Comparison of ENCODE assay signal across 1 cellular context in the genomic region with DNA sequence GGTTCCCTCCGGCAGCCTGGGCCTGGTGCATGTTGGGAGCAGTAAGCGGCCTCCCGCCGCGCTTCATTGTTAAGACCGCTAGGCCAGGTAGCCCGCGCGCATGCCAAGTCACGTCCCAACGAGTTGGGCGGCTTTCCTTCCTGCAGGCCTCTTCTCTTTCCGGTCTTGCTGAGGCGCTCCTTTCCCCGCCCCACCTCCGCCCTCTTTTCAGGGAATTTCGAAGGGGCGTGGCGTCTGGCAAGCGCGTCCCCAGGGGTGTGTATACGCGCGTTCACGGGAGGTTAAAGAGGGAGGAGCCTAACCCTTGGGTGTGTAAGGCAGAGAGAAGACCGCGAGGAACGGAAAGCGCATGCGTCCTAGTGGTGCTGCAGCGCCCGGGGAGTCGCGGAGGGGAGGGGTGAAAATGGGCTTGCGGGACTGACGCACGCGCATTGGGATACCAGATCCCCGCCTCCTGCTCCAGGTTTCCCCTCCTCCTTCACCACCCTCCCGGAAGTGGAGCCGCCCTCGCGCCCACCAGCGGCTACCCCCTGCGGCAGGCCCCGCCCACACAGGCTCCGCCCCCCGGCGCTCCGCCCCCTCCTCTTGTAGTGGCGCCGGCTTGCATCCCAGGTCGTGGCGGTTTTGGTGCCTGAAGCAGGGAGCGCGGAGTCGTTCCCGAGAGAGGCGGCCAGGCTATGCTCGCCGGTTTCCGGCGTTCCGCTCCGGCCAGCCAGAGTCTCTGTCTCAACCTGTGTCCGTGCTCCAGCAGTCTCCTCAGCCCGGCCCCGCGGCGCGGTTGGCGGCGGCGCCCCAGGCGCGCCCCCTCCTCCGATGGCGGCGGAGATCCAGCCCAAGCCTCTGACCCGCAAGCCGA.
TF ChIP-seq lines count a peak whose summit lies in the region.

A gene with protein sequence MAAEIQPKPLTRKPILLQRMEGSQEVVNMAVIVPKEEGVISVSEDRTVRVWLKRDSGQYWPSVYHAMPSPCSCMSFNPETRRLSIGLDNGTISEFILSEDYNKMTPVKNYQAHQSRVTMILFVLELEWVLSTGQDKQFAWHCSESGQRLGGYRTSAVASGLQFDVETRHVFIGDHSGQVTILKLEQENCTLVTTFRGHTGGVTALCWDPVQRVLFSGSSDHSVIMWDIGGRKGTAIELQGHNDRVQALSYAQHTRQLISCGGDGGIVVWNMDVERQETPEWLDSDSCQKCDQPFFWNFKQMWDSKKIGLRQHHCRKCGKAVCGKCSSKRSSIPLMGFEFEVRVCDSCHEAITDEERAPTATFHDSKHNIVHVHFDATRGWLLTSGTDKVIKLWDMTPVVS (plus strand): TSS at position 588 of the 856 bp plus-strand sequence. CDS start 226 bp downstream, at position 814.

TF ChIP-seq in H1, 55 proteins besides CTCF, POLR2A, EP300 and RAD21:
- TF ChIP-seq SIN3A (conservative IDR thresholded peaks at IDR 0.05 in 1 of 2, IDR thresholded peaks at IDR 0.05 in 1 of 2; ENCODE audit: low read depth in 1 of 2, low read length in 2 of 2), result peak; percentile 51 to 61; a peak in 1 of 4 replicates
- peak; percentile 90 for TF ChIP-seq PHF8 (conservative IDR thresholded peaks at IDR 0.05; ENCODE audit: low read depth, low read length)
- TF ChIP-seq CHD2 (IDR thresholded peaks at IDR 0.05; ENCODE audit: low read length), result no peak
- peak; percentile 67 for TF ChIP-seq SP1 (IDR thresholded peaks at IDR 0.05; ENCODE audit: low read depth, low read length)
- TF ChIP-seq, protein P1, sequence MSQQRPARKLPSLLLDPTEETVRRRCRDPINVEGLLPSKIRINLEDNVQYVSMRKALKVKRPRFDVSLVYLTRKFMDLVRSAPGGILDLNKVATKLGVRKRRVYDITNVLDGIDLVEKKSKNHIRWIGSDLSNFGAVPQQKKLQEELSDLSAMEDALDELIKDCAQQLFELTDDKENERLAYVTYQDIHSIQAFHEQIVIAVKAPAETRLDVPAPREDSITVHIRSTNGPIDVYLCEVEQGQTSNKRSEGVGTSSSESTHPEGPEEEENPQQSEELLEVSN (IDR thresholded peaks at IDR 0.05), result no peak
- TF ChIP-seq TEAD4 (IDR thresholded peaks at IDR 0.05; ENCODE audit: low read depth, low read length), result peak; percentile 5; the same call in 1 of the 2 replicates
- peak; percentile 55; the same call in 1 of the 2 replicates for TF ChIP-seq EGR1 (IDR thresholded peaks at IDR 0.05; ENCODE audit: borderline replicate concordance, low read depth, low read length)
- no peak for TF ChIP-seq POU5F1 (IDR thresholded peaks at IDR 0.05; ENCODE audit: low read depth, low read length)
- 0 out of 2 replicates have a peak, but pooled peaks have one; percentile 15 for TF ChIP-seq SRF (IDR thresholded peaks at IDR 0.05; ENCODE audit: low read depth, low read length)
- TF ChIP-seq HDAC6 (IDR thresholded peaks at IDR 0.05; ENCODE audit: low read depth, low read length), result no peak
- TF ChIP-seq TBP (IDR thresholded peaks at IDR 0.05; ENCODE audit: low read depth, low read length), result peak; percentile 85
- TF ChIP-seq NRF1 (IDR thresholded peaks at IDR 0.05; ENCODE audit: low read depth, low read length), result peak; percentile 89
- peak; percentile 35; the same call in 1 of the 2 replicates for TF ChIP-seq SP4 (IDR thresholded peaks at IDR 0.05; ENCODE audit: low read length)
- 0 out of 2 replicates have a peak, but pooled peaks have one; percentile 7 for TF ChIP-seq BACH1 (IDR thresholded peaks at IDR 0.05; ENCODE audit: low read length)
- TF ChIP-seq SP2 (IDR thresholded peaks at IDR 0.05; ENCODE audit: low read length), result no peak
- peak; percentile 61; the same call in 1 of the 2 replicates for TF ChIP-seq TCF12 (IDR thresholded peaks at IDR 0.05; ENCODE audit: low read depth, low read length)
- TF ChIP-seq TAF7 (optimal IDR thresholded peaks at IDR 0.05; ENCODE audit: borderline replicate concordance, low read depth, low read length), result peak; percentile 75
- no peak for TF ChIP-seq RBBP5 (IDR thresholded peaks at IDR 0.05; ENCODE audit: borderline replicate concordance, low read depth, low read length)
- TF ChIP-seq, protein P2, sequence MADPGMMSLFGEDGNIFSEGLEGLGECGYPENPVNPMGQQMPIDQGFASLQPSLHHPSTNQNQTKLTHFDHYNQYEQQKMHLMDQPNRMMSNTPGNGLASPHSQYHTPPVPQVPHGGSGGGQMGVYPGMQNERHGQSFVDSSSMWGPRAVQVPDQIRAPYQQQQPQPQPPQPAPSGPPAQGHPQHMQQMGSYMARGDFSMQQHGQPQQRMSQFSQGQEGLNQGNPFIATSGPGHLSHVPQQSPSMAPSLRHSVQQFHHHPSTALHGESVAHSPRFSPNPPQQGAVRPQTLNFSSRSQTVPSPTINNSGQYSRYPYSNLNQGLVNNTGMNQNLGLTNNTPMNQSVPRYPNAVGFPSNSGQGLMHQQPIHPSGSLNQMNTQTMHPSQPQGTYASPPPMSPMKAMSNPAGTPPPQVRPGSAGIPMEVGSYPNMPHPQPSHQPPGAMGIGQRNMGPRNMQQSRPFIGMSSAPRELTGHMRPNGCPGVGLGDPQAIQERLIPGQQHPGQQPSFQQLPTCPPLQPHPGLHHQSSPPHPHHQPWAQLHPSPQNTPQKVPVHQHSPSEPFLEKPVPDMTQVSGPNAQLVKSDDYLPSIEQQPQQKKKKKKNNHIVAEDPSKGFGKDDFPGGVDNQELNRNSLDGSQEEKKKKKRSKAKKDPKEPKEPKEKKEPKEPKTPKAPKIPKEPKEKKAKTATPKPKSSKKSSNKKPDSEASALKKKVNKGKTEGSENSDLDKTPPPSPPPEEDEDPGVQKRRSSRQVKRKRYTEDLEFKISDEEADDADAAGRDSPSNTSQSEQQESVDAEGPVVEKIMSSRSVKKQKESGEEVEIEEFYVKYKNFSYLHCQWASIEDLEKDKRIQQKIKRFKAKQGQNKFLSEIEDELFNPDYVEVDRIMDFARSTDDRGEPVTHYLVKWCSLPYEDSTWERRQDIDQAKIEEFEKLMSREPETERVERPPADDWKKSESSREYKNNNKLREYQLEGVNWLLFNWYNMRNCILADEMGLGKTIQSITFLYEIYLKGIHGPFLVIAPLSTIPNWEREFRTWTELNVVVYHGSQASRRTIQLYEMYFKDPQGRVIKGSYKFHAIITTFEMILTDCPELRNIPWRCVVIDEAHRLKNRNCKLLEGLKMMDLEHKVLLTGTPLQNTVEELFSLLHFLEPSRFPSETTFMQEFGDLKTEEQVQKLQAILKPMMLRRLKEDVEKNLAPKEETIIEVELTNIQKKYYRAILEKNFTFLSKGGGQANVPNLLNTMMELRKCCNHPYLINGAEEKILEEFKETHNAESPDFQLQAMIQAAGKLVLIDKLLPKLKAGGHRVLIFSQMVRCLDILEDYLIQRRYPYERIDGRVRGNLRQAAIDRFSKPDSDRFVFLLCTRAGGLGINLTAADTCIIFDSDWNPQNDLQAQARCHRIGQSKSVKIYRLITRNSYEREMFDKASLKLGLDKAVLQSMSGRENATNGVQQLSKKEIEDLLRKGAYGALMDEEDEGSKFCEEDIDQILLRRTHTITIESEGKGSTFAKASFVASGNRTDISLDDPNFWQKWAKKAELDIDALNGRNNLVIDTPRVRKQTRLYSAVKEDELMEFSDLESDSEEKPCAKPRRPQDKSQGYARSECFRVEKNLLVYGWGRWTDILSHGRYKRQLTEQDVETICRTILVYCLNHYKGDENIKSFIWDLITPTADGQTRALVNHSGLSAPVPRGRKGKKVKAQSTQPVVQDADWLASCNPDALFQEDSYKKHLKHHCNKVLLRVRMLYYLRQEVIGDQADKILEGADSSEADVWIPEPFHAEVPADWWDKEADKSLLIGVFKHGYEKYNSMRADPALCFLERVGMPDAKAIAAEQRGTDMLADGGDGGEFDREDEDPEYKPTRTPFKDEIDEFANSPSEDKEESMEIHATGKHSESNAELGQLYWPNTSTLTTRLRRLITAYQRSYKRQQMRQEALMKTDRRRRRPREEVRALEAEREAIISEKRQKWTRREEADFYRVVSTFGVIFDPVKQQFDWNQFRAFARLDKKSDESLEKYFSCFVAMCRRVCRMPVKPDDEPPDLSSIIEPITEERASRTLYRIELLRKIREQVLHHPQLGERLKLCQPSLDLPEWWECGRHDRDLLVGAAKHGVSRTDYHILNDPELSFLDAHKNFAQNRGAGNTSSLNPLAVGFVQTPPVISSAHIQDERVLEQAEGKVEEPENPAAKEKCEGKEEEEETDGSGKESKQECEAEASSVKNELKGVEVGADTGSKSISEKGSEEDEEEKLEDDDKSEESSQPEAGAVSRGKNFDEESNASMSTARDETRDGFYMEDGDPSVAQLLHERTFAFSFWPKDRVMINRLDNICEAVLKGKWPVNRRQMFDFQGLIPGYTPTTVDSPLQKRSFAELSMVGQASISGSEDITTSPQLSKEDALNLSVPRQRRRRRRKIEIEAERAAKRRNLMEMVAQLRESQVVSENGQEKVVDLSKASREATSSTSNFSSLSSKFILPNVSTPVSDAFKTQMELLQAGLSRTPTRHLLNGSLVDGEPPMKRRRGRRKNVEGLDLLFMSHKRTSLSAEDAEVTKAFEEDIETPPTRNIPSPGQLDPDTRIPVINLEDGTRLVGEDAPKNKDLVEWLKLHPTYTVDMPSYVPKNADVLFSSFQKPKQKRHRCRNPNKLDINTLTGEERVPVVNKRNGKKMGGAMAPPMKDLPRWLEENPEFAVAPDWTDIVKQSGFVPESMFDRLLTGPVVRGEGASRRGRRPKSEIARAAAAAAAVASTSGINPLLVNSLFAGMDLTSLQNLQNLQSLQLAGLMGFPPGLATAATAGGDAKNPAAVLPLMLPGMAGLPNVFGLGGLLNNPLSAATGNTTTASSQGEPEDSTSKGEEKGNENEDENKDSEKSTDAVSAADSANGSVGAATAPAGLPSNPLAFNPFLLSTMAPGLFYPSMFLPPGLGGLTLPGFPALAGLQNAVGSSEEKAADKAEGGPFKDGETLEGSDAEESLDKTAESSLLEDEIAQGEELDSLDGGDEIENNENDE (IDR thresholded peaks at IDR 0.05; ENCODE audit: insufficient replicate concordance, low read length), result no peak
- TF ChIP-seq KDM1A (IDR thresholded peaks at IDR 0.05; ENCODE audit: borderline replicate concordance, low read length), result no peak
- peak; percentile 76 for TF ChIP-seq NANOG (IDR thresholded peaks at IDR 0.05; ENCODE audit: insufficient read depth, low read depth, low read length, poor library complexity, severe bottlenecking)
- TF ChIP-seq YY1 (IDR thresholded peaks at IDR 0.05; ENCODE audit: low read depth, low read length), result peak; percentile 46; the same call in 1 of the 2 replicates
- peak; percentile 58 for TF ChIP-seq CREB1 (IDR thresholded peaks at IDR 0.05)
- TF ChIP-seq FOSL1 (IDR thresholded peaks at IDR 0.05; ENCODE audit: insufficient read depth, low read depth, low read length), result no peak
- peak; percentile 87 for TF ChIP-seq TAF1 (IDR thresholded peaks at IDR 0.05; ENCODE audit: low read depth, low read length)
- TF ChIP-seq HDAC2 (IDR thresholded peaks at IDR 0.05; ENCODE audit: borderline replicate concordance in 1 of 2, low read depth in 2 of 2, low read length in 2 of 2), result no peak
- no peak for TF ChIP-seq GTF2F1 (IDR thresholded peaks at IDR 0.05; ENCODE audit: borderline replicate concordance, low read depth, low read length)
- peak; percentile 86 for TF ChIP-seq POLR2AphosphoS5 (IDR thresholded peaks at IDR 0.05; ENCODE audit: low read depth, low read length)
